Comparison of ENCODE assay signal across 22 cellular contexts in genomic region chr3:32431481-32431880, GRCh38. TPM values are rescaled to one million over a fixed set of nuclear protein-coding genes. Genes with fewer than 3 reads are reported as not detected.
A peak's percentile ranks its signal among the peaks of the same experiment; 100 is the strongest.
DNase-seq lines count a peak whose midpoint lies in the region; ATAC-seq and FAIRE-seq lines count a peak whose summit lies in the region.
"Had no signal": no experiment of that assay in that cellular context is flagged by ENCODE, and none has a peak within 500 bp of the region (broad histone marks: within the 10 kb centered on the region; RNA-seq: fewer than 3 reads in every experiment).

No MANE protein-coding gene starts in this region.

- peak overlapping the region; percentile 74 for H3K27ac ChIP-seq in CD4-positive, alpha-beta memory T cell (ENCODE audit: low read depth, low read length)
- peak overlapping the region; percentile 84 for H3K27ac ChIP-seq in naive thymus-derived CD4-positive, alpha-beta T cell (ENCODE audit: low read depth, low read length)
- H3K27ac ChIP-seq: 22Rv1, SK-N-MC, transverse colon had no signal

- peak overlapping the region; percentile 97 for H3K27ac Mint-ChIP-seq in T-helper 1 cell treated with Interleukin-12 subunit alpha and Interleukin-12 subunit beta and Interleukin-4 antibody, amounts not matched to agents 30 μg/mL and 1 μg/mL, for 36 hours
- peak overlapping the region; percentile 90 to 99 (median 98) for H3K27ac Mint-ChIP-seq in CD4-positive, alpha-beta memory T cell
- H3K27ac Mint-ChIP-seq in activated T-helper 1 cell treated with anti-CD3 and anti-CD28 coated beads, Interleukin-12 subunit alpha, Interleukin-12 subunit beta, Interleukin-2, Interleukin-4 antibody, amounts not matched to agents 30 ng/mL and 10 ng/mL and 1 ng/mL, durations not matched to agents 14 hours and 24 hours and 36 hours = peak overlapping the region; percentile 96
- peak overlapping the region; percentile 97 to 100 (median 99) for H3K27ac Mint-ChIP-seq in naive thymus-derived CD4-positive, alpha-beta T cell
- H3K27ac Mint-ChIP-seq: brain had no signal

- no peaks in the 10 kb centered on the region for H3K27me3 Mint-ChIP-seq in T-helper 1 cell treated with Interleukin-12 subunit alpha and Interleukin-12 subunit beta and Interleukin-4 antibody, amounts not matched to agents 30 μg/mL and 1 μg/mL, for 36 hours (ENCODE audit: low read depth)
- no peaks in the 10 kb centered on the region for H3K27me3 Mint-ChIP-seq in CD4-positive, alpha-beta memory T cell
- no peaks in the 10 kb centered on the region for H3K27me3 Mint-ChIP-seq in activated T-helper 1 cell treated with anti-CD3 and anti-CD28 coated beads, Interleukin-12 subunit alpha, Interleukin-12 subunit beta, Interleukin-2, Interleukin-4 antibody, amounts not matched to agents 30 ng/mL and 10 ng/mL and 1 ng/mL, durations not matched to agents 14 hours and 24 hours and 36 hours (ENCODE audit: insufficient read depth)
- H3K27me3 Mint-ChIP-seq in naive thymus-derived CD4-positive, alpha-beta T cell = no peaks in the 10 kb centered on the region
- H3K27me3 Mint-ChIP-seq: dendritic cell treated with granulocyte-macrophage colony-stimulating factor and Interleukin-4, amounts not matched to agents 40 ng/mL and 50 ng/mL, for 4 days had no signal

- no peak for ATAC-seq in naive thymus-derived CD4-positive, alpha-beta T cell
- no peak for ATAC-seq in GM21529 (IDR thresholded peaks at IDR 0.05; ENCODE audit: unreplicated experiment)

- POLR2A ChIA-PET in CD4-positive, alpha-beta memory T cell (lab: Charles Lee; ENCODE audit: partially characterized antibody) = interaction anchor here (3.4 to 20.1 kb wide), 3 partner anchors 9 to 23 kb away, joined by 34 to 415 read pairs (median 68); no protein-coding TSS in a partner anchor
- POLR2A ChIA-PET in naive thymus-derived CD4-positive, alpha-beta T cell (lab: Charles Lee) = interaction anchor here (2.7 to 12.6 kb wide), 4 partner anchors 17 to 40 kb away, joined by 16 to 145 read pairs (median 26); partner anchors contain the start of gene CMTM7

- H3K4me1 Mint-ChIP-seq in T-helper 1 cell treated with Interleukin-12 subunit alpha and Interleukin-12 subunit beta and Interleukin-4 antibody, amounts not matched to agents 30 μg/mL and 1 μg/mL, for 36 hours (ENCODE audit: low read depth) = peaks cover 73% of the 10 kb centered on the region
- peaks cover 64 to 92% (median 79%) of the 10 kb centered on the region in 4 donors for H3K4me1 Mint-ChIP-seq in CD4-positive, alpha-beta memory T cell
- H3K4me1 Mint-ChIP-seq in activated T-helper 1 cell treated with anti-CD3 and anti-CD28 coated beads, Interleukin-12 subunit alpha, Interleukin-12 subunit beta, Interleukin-2, Interleukin-4 antibody, amounts not matched to agents 30 ng/mL and 10 ng/mL and 1 ng/mL, durations not matched to agents 14 hours and 24 hours and 36 hours (ENCODE audit: low read depth) = peaks cover 90% of the 10 kb centered on the region
- H3K4me1 Mint-ChIP-seq in naive thymus-derived CD4-positive, alpha-beta T cell = peaks cover 59 to 91% (median 86%) of the 10 kb centered on the region in 7 donors
- H3K4me1 Mint-ChIP-seq: brain had no signal

- CTCF ChIA-PET in CD4-positive, alpha-beta memory T cell (lab: Charles Lee; ENCODE audit: partially characterized antibody) = interaction anchor here (0.5 to 5.5 kb wide), 5 partner anchors 12 to 36 kb away, joined by 3 to 27 read pairs (median 6); no protein-coding TSS in a partner anchor
- CTCF ChIA-PET in naive thymus-derived CD4-positive, alpha-beta T cell (lab: Charles Lee) = interaction anchor here (1.7 kb wide), 1 partner anchor 25 kb away, joined by 6 read pairs; no protein-coding TSS in a partner anchor

- H3K9me3 ChIP-seq in CD4-positive, alpha-beta memory T cell (ENCODE audit: control insufficient read depth in 1 of 2, low read length in 2 of 2) = no peaks in the 10 kb centered on the region
- no peaks in the 10 kb centered on the region for H3K9me3 ChIP-seq in naive thymus-derived CD4-positive, alpha-beta T cell (ENCODE audit: control insufficient read depth in 2 of 3, low read length in 3 of 3)
- H3K9me3 ChIP-seq: transverse colon had no signal

- H3K36me3 ChIP-seq in CD4-positive, alpha-beta memory T cell (ENCODE audit: insufficient read depth, low read length) = no peaks in the 10 kb centered on the region
- H3K36me3 ChIP-seq in naive thymus-derived CD4-positive, alpha-beta T cell (ENCODE audit: control insufficient read depth in 2 of 3, insufficient read depth in 3 of 3, low read length in 3 of 3) = no peaks in the 10 kb centered on the region
- H3K36me3 ChIP-seq: transverse colon had no signal

- DNase-seq in T-helper 1 cell = no peak
- DNase-seq in CD4-positive, alpha-beta memory T cell = peak in 1 of 5 donors; percentile 39
- DNase-seq in activated T-helper 1 cell treated with anti-CD3 and anti-CD28 coated beads, Interleukin-12 subunit alpha, Interleukin-12 subunit beta, Interleukin-2, Interleukin-4 antibody, amounts not matched to agents 30 ng/mL and 10 ng/mL and 1 ng/mL, durations not matched to agents 14 hours and 24 hours and 36 hours (ENCODE audit: low spot score) = no peak
- no peak for DNase-seq in naive thymus-derived CD4-positive, alpha-beta T cell
- DNase-seq in urothelium cell line (ENCODE audit: low spot score) = no peak
- DNase-seq in AML-193 (lab: John Stamatoyannopoulos, UW) = no peak
- DNase-seq: activated CD8-positive, alpha-beta memory T cell treated with anti-CD3 and anti-CD28 coated beads for 24 hours; activated gamma-delta T cell treated with Interleukin-2 at 50 U/mL for 16 hours; C1 segment of cervical spinal cord; erythroblast; KBM-7; NCI-H1092; NCI-H526; transverse colon had no signal

- FAIRE-seq in urothelium cell line (lab: Jason Lieb, UNC) = no peak
- FAIRE-seq: H54 had no signal

- H3K4me3 Mint-ChIP-seq in T-helper 1 cell treated with Interleukin-12 subunit alpha and Interleukin-12 subunit beta and Interleukin-4 antibody, amounts not matched to agents 30 μg/mL and 1 μg/mL, for 36 hours = no peak overlapping the region
- peak overlapping the region in 5 of 8 donors; percentile 4 to 89 (median 53) for H3K4me3 Mint-ChIP-seq in CD4-positive, alpha-beta memory T cell
- H3K4me3 Mint-ChIP-seq in activated T-helper 1 cell treated with anti-CD3 and anti-CD28 coated beads, Interleukin-12 subunit alpha, Interleukin-12 subunit beta, Interleukin-2, Interleukin-4 antibody, amounts not matched to agents 30 ng/mL and 10 ng/mL and 1 ng/mL, durations not matched to agents 14 hours and 24 hours and 36 hours = no peak overlapping the region
- H3K4me3 Mint-ChIP-seq in naive thymus-derived CD4-positive, alpha-beta T cell = peak overlapping the region in 9 of 10 donors; percentile 18 to 84 (median 62)
- H3K4me3 Mint-ChIP-seq: brain; dendritic cell treated with granulocyte-macrophage colony-stimulating factor and Interleukin-4, amounts not matched to agents 40 ng/mL and 50 ng/mL, for 4 days had no signal

- no peaks in the 10 kb centered on the region for H3K9me3 Mint-ChIP-seq in T-helper 1 cell treated with Interleukin-12 subunit alpha and Interleukin-12 subunit beta and Interleukin-4 antibody, amounts not matched to agents 30 μg/mL and 1 μg/mL, for 36 hours
- no peaks in the 10 kb centered on the region for H3K9me3 Mint-ChIP-seq in CD4-positive, alpha-beta memory T cell
- no peaks in the 10 kb centered on the region for H3K9me3 Mint-ChIP-seq in activated T-helper 1 cell treated with anti-CD3 and anti-CD28 coated beads, Interleukin-12 subunit alpha, Interleukin-12 subunit beta, Interleukin-2, Interleukin-4 antibody, amounts not matched to agents 30 ng/mL and 10 ng/mL and 1 ng/mL, durations not matched to agents 14 hours and 24 hours and 36 hours
- peaks cover 0 to 5% (median 0%) of the 10 kb centered on the region in 11 donors for H3K9me3 Mint-ChIP-seq in naive thymus-derived CD4-positive, alpha-beta T cell
- H3K9me3 Mint-ChIP-seq: brain; dendritic cell treated with granulocyte-macrophage colony-stimulating factor and Interleukin-4, amounts not matched to agents 40 ng/mL and 50 ng/mL, for 4 days had no signal

- no peaks in the 10 kb centered on the region for H3K27me3 ChIP-seq in CD4-positive, alpha-beta memory T cell (ENCODE audit: insufficient read depth, low read length)
- no peaks in the 10 kb centered on the region for H3K27me3 ChIP-seq in naive thymus-derived CD4-positive, alpha-beta T cell (ENCODE audit: control insufficient read depth in 2 of 2, insufficient read depth in 2 of 2, low read length in 2 of 2)
- H3K27me3 ChIP-seq: transverse colon had no signal

- intact Hi-C loops in CD4-positive, alpha-beta memory T cell (cut with micrococcal nuclease) = no loop called here
- intact Hi-C loops in activated T-helper 1 cell treated with anti-CD3 and anti-CD28 coated beads, Interleukin-12 subunit alpha, Interleukin-12 subunit beta, Interleukin-2, Interleukin-4 antibody, amounts not matched to agents 30 ng/mL and 10 ng/mL and 1 ng/mL, durations not matched to agents 14 hours and 24 hours and 36 hours (cut with micrococcal nuclease) = no loop called here
- intact Hi-C loops in naive thymus-derived CD4-positive, alpha-beta T cell (cut with micrococcal nuclease) = loop anchor here (5.0 to 10.0 kb wide), 3 partner anchors 39 to 1817 kb away; partner anchors contain the start of gene CMTM7 (in 1 of the 2)

- peaks cover 14% of the 10 kb centered on the region for H3K36me3 Mint-ChIP-seq in T-helper 1 cell treated with Interleukin-12 subunit alpha and Interleukin-12 subunit beta and Interleukin-4 antibody, amounts not matched to agents 30 μg/mL and 1 μg/mL, for 36 hours (ENCODE audit: low read depth)
- peaks cover 0 to 3% of the 10 kb centered on the region in 2 donors for H3K36me3 Mint-ChIP-seq in CD4-positive, alpha-beta memory T cell
- H3K36me3 Mint-ChIP-seq in activated T-helper 1 cell treated with anti-CD3 and anti-CD28 coated beads, Interleukin-12 subunit alpha, Interleukin-12 subunit beta, Interleukin-2, Interleukin-4 antibody, amounts not matched to agents 30 ng/mL and 10 ng/mL and 1 ng/mL, durations not matched to agents 14 hours and 24 hours and 36 hours (ENCODE audit: low read depth) = peaks cover 6% of the 10 kb centered on the region
- H3K36me3 Mint-ChIP-seq in naive thymus-derived CD4-positive, alpha-beta T cell = peaks cover 0 to 16% (median 4%) of the 10 kb centered on the region in 5 donors
- H3K36me3 Mint-ChIP-seq: brain had no signal

- peaks cover 95% of the 10 kb centered on the region for H3K4me1 ChIP-seq in CD4-positive, alpha-beta memory T cell (ENCODE audit: insufficient read depth, low read length)
- H3K4me1 ChIP-seq in naive thymus-derived CD4-positive, alpha-beta T cell (ENCODE audit: control insufficient read depth in 2 of 2, insufficient read depth in 2 of 2, low read length in 2 of 2) = peaks cover 69 to 89% of the 10 kb centered on the region in 2 donors

- H3K4me3 ChIP-seq in CD4-positive, alpha-beta memory T cell (ENCODE audit: low read length in 2 of 2) = no peak overlapping the region
- H3K4me3 ChIP-seq in naive thymus-derived CD4-positive, alpha-beta T cell (ENCODE audit: low read length) = peak overlapping the region; percentile 25
- H3K4me3 ChIP-seq: SK-N-MC, skin epidermis, transverse colon had no signal

RNA-seq across cellular contexts. Expression of gene CMTM7, which starts 39.8 kb away (rescaled TPM):
- total RNA-seq in CD4-positive, alpha-beta memory T cell = 10 to 100 TPM; 44.2 to 48.0 TPM
- polyA plus RNA-seq in CD4-positive, alpha-beta memory T cell = 100 to 1,000 TPM in 1 of 2 donors, 10 to 100 TPM in 1; 83.4 to 137 TPM
- total RNA-seq in activated T-helper 1 cell treated with anti-CD3 and anti-CD28 coated beads, Interleukin-12 subunit alpha, Interleukin-12 subunit beta, Interleukin-2, Interleukin-4 antibody, amounts not matched to agents 30 ng/mL and 10 ng/mL and 1 ng/mL, durations not matched to agents 14 hours and 24 hours and 36 hours = 50.6 and 59.7 TPM in 2 replicates
- 10 to 100 TPM; 38.6 to 60.1 (median 49.5) TPM for total RNA-seq in naive thymus-derived CD4-positive, alpha-beta T cell
- 100 to 1,000 TPM in 1 of 2 donors, 10 to 100 TPM in 1; 87.7 to 157 TPM for polyA plus RNA-seq in naive thymus-derived CD4-positive, alpha-beta T cell

Comparison
In these comparisons a context has a peak if more than half of its experiments do, and no peak if none do; other contexts are left out.
1. H3K4me3 Mint-ChIP-seq: peak in CD4-positive, alpha-beta memory T cell (5 of 8) and naive thymus-derived CD4-positive, alpha-beta T cell (9 of 10); none in T-helper 1 cell treated with Interleukin-12 subunit alpha and Interleukin-12 subunit beta and Interleukin-4 antibody, amounts not matched to agents 30 μg/mL and 1 μg/mL, for 36 hours (single experiment) and activated T-helper 1 cell treated with anti-CD3 and anti-CD28 coated beads, Interleukin-12 subunit alpha, Interleukin-12 subunit beta, Interleukin-2, Interleukin-4 antibody, amounts not matched to agents 30 ng/mL and 10 ng/mL and 1 ng/mL, durations not matched to agents 14 hours and 24 hours and 36 hours (single experiment).
2. intact Hi-C loops: an anchor here in naive thymus-derived CD4-positive, alpha-beta T cell (5.0 to 10.0 kb wide); none called in CD4-positive, alpha-beta memory T cell and activated T-helper 1 cell treated with anti-CD3 and anti-CD28 coated beads, Interleukin-12 subunit alpha, Interleukin-12 subunit beta, Interleukin-2, Interleukin-4 antibody, amounts not matched to agents 30 ng/mL and 10 ng/mL and 1 ng/mL, durations not matched to agents 14 hours and 24 hours and 36 hours.
3. Peak in every context shown above with its lines, with median percentiles within 50 percentile points of each other: H3K27ac Mint-ChIP-seq.